Comparison of ENCODE assay signal across 8 cellular contexts in the genomic region with DNA sequence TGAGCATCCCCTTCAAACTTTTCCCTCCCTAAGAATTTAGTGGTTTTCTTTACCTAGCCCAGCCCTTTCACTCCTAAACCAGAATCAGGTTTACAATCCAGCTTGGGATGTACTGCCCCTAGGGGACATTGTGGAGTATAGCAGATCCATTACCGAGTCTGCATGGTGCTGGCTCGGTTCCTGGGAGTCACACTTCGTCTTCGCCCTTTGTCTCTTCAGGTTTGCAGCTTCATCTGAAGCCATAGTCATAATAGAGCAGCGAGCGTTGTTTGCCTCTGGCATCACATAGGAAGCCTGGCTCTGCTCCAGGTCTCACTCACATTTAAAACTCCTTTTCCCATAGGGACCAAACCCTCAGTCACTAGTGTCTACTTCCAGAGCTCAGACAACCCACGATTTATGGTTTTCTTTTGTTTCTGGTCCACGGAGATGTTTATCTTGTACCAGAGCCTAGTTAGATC. TPM values are rescaled to one million over a fixed set of nuclear protein-coding genes. Genes with fewer than 3 reads are reported as not detected.
DNase-seq lines count a peak whose midpoint lies in the region; ATAC-seq and TF ChIP-seq lines count a peak whose summit lies in the region.

No MANE protein-coding gene starts in this region.

- H3K9me2 ChIP-seq in HCT116 (ENCODE audit: insufficient read depth) = no peaks in the 10 kb centered on the region
- no peaks in the 10 kb centered on the region for H3K9me2 ChIP-seq in neural cell (ENCODE audit: insufficient read depth, low read length)

- no peaks in the 10 kb centered on the region for H3K9me3 ChIP-seq in HCT116 (ENCODE audit: control insufficient read depth in 1 of 2, insufficient read depth in 1 of 2, low read depth in 1 of 2, low read length in 2 of 2)
- no peaks in the 10 kb centered on the region for H3K9me3 ChIP-seq in neural cell (ENCODE audit: low read length)

- DNase-seq in GM12865 (ENCODE audit: low read depth) (peak; percentile 56), HCT116 (ENCODE audit: low read depth, low spot score) (peak; percentile 40), LHCN-M2 (ENCODE audit: low read depth) (peak; percentile 49), RKO (ENCODE audit: low spot score) (peak; percentile 45), erythroblast (lab: John Stamatoyannopoulos, UW) (peak; percentile 5 to 47)
- no peak for DNase-seq in central memory CD4-positive, alpha-beta T cell

- H3K4me3 ChIP-seq in GM12865 (ENCODE audit: low read depth, low read length) = no peak overlapping the region
- H3K4me3 ChIP-seq in HCT116 (replicated peaks in 1 of 2; ENCODE audit: low read depth in 1 of 2, low read length in 2 of 2) = peak overlapping the region; percentile 4; a peak in 1 of 4 replicates
- H3K4me3 ChIP-seq in neural cell (ENCODE audit: low read length) = no peak overlapping the region

- intact Hi-C loops in HCT116 (cut with micrococcal nuclease) = loop anchor here (1.0 to 5.0 kb wide), 4 partner anchors 226 to 296 kb away; no protein-coding TSS in a partner anchor

- BruUV-seq in HCT116 (replicated peaks; lab: Mats Ljungman, UMichigan) = no TSS peak

- H4K20me1 ChIP-seq in HCT116 (ENCODE audit: insufficient read depth) = no peaks in the 10 kb centered on the region
- H4K20me1 ChIP-seq in neural cell (ENCODE audit: insufficient read depth) = no peaks in the 10 kb centered on the region

- H2AFZ ChIP-seq in HCT116 (ENCODE audit: low read depth, low read length, poor library complexity, severe bottlenecking) = peak overlapping the region; percentile 80
- no peak overlapping the region for H2AFZ ChIP-seq in neural cell (ENCODE audit: low read depth, low read length)

- CTCF ChIA-PET in HCT116 (lab: Charles Lee) = interaction anchor here (1.1 to 1.9 kb wide), 9 partner anchors 8 to 1925 kb away, joined by 3 to 25 read pairs (median 4); no protein-coding TSS in a partner anchor

- H3K27ac ChIP-seq in 22Rv1 (no peak overlapping the region), HCT116 (ENCODE audit: low read depth, low read length) (no peak overlapping the region), neural cell (ENCODE audit: low read length) (no peak overlapping the region)

- TF ChIP-seq EP300 in neural cell (conservative IDR thresholded peaks at IDR 0.05; ENCODE audit: poor library complexity, severe bottlenecking) = no peak

- H3F3A ChIP-seq in neural cell (ENCODE audit: insufficient read depth, low read length, poor library complexity, severe bottlenecking) = no peaks in the 10 kb centered on the region

- peaks cover 0 to 3% of the 10 kb centered on the region in 2 experiments; a peak in 1 of 4 replicates for H3K4me1 ChIP-seq in HCT116 (ENCODE audit: control insufficient read depth in 1 of 2, insufficient read depth in 2 of 2, low read length in 2 of 2)

- H3K79me2 ChIP-seq in HCT116 (ENCODE audit: insufficient read depth, low read length) (no peaks in the 10 kb centered on the region), neural cell (replicated peaks; ENCODE audit: insufficient read depth, low read length) (no peaks in the 10 kb centered on the region)

- ATAC-seq in HCT116 = peak; percentile 97

- no peak overlapping the region for H3K9ac ChIP-seq in HCT116 (ENCODE audit: low read length)
- no peak overlapping the region for H3K9ac ChIP-seq in neural cell (ENCODE audit: low read length)

- POLR2A ChIA-PET in HCT116 (lab: Charles Lee) = no interaction called here

- no peaks in the 10 kb centered on the region for H3K36me3 ChIP-seq in HCT116 (ENCODE audit: control insufficient read depth in 1 of 2, insufficient read depth in 2 of 2, low read length in 2 of 2)
- no peaks in the 10 kb centered on the region for H3K36me3 ChIP-seq in neural cell (ENCODE audit: insufficient read depth, low read length)

- H3K4me2 ChIP-seq in HCT116 (ENCODE audit: low read length) (peak overlapping the region; percentile 58), neural cell (ENCODE audit: low read length) (no peak overlapping the region)

- RAD21 ChIA-PET in HCT116 (lab: Charles Lee; ENCODE audit: low non-redundant PET in 1 of 2, low total read pairs in 2 of 2, uncharacterized antibody in 2 of 2, unreplicated experiment in 2 of 2) = interaction anchor here in 1 of 2 experiments (1.3 kb wide), 1 partner anchor 297 kb away, joined by 5 read pairs; no protein-coding TSS in a partner anchor

- no peak for TF ChIP-seq POLR2A in HCT116 (IDR thresholded peaks at IDR 0.05; ENCODE audit: borderline replicate concordance, extremely low read depth, insufficient read depth, insufficient read length)
- TF ChIP-seq POLR2A in erythroblast (IDR thresholded peaks at IDR 0.05; ENCODE audit: low read length) = no peak

- TF ChIP-seq CTCF in 22Rv1 (IDR thresholded peaks at IDR 0.05) = peak; percentile 73
- peak; percentile 85 for TF ChIP-seq CTCF in GM12865 (IDR thresholded peaks at IDR 0.05; ENCODE audit: insufficient read depth, low read depth, low read length, missing control alignments)
- peak; percentile 58 to 93 (median 92); a peak in 5 of 6 replicates for TF ChIP-seq CTCF in HCT116 (IDR thresholded peaks at IDR 0.05 in 2 of 3, conservative IDR thresholded peaks at IDR 0.05 in 1 of 3; ENCODE audit: borderline replicate concordance in 1 of 3, insufficient read depth in 1 of 3, low read depth in 2 of 3, low read length in 2 of 3)
- TF ChIP-seq CTCF in neural cell (IDR thresholded peaks at IDR 0.05; ENCODE audit: poor library complexity, severe bottlenecking) = peak; percentile 63

- TF ChIP-seq RAD21 in HCT116 (IDR thresholded peaks at IDR 0.05; ENCODE audit: low read depth) (peak; percentile 73), neural cell (conservative IDR thresholded peaks at IDR 0.05) (peak; percentile 43)

- no peaks in the 10 kb centered on the region for H3K27me3 ChIP-seq in HCT116 (ENCODE audit: insufficient read depth, low read length)
- H3K27me3 ChIP-seq in neural cell (ENCODE audit: insufficient read depth, low read depth, low read length) = no peaks in the 10 kb centered on the region

TF ChIP-seq in HCT116, 20 proteins besides CTCF, POLR2A, EP300 and RAD21:
- no peak for TF ChIP-seq TCF7L2 (IDR thresholded peaks at IDR 0.05; ENCODE audit: borderline replicate concordance, extremely low read depth, insufficient read depth, insufficient read length)
- no peak for TF ChIP-seq SRF (IDR thresholded peaks at IDR 0.05; ENCODE audit: low read depth)

TF ChIP-seq in neural cell, 6 proteins besides CTCF, POLR2A, EP300 and RAD21:
- TF ChIP-seq SMC3 (conservative IDR thresholded peaks at IDR 0.05; ENCODE audit: poor library complexity) (peak; percentile 32), POLR2AphosphoS5 (IDR thresholded peaks at IDR 0.05) (no peak)

RNA-seq across cellular contexts. Expression of a gene that starts 16.8 kb away (rescaled TPM):
- total RNA-seq in HCT116 (2021; ENCODE audit: unreplicated experiment) = 3.0 TPM
- 1.3 and 1.5 TPM in 2 replicates for polyA plus RNA-seq in HCT116 (2012)
- total RNA-seq in LHCN-M2 (2014; rRNA removed) = 14.0 and 16.6 TPM in 2 replicates
- polyA plus RNA-seq in LHCN-M2 (2012) = 12.0 TPM
- 1.2 and 2.3 TPM in 2 replicates for polyA plus RNA-seq in neural cell
- polyA minus RNA-seq in neural cell = 3.2 and 3.6 TPM in 2 replicates

Comparison
In these comparisons a context has a peak if more than half of its experiments do, and no peak if none do; other contexts are left out.
1. H3K4me3 ChIP-seq: peak in HCT116 (2 of 2); none in GM12865 (single experiment) and neural cell (single experiment).
2. Peak in every context shown above with its lines, with median percentiles within 50 percentile points of each other: CTCF ChIP-seq.